Comparison of ENCODE assay signal across 1 cellular context in genomic region chr5:116371431-116371830, GRCh38.
A peak's percentile ranks its signal among the peaks of the same experiment; 100 is the strongest.
TF ChIP-seq lines count a peak whose summit lies in the region.

No MANE protein-coding gene starts in this region.

TF ChIP-seq in GM12878, 131 proteins besides CTCF, POLR2A, EP300 and RAD21 (continued from another document):
- TF ChIP-seq ZBTB40 (IDR thresholded peaks at IDR 0.05; ENCODE audit: borderline replicate concordance) (no peak), BCL3 (IDR thresholded peaks at IDR 0.05; ENCODE audit: borderline replicate concordance, insufficient read depth, low read depth, low read length, poor library complexity, severe bottlenecking) (no peak), IKZF1 (conservative IDR thresholded peaks at IDR 0.05) (0 out of 2 replicates have a peak, but pooled peaks have one; percentile 11), IKZF2 (IDR thresholded peaks at IDR 0.05) (peak in 1 of 2 experiments; percentile 4; a peak in 1 of 4 replicates), NR2C2 (IDR thresholded peaks at IDR 0.05; ENCODE audit: borderline replicate concordance, control insufficient read depth, insufficient read length, low read depth) (no peak)
